1 cellular context compared by ENCODE assay signal in genomic region chr2:55302241-55302640, GRCh38.
A peak's percentile ranks its signal among the peaks of the same experiment; 100 is the strongest.
TF ChIP-seq lines count a peak whose summit lies in the region.

No MANE protein-coding gene starts in this region.

TF ChIP-seq in GM12878, 131 proteins besides CTCF, POLR2A, EP300 and RAD21 (continued from another document):
- peak; percentile 72 for TF ChIP-seq ATF7 (IDR thresholded peaks at IDR 0.05; ENCODE audit: low read depth)
